ENCODE assay signal across 9 cellular contexts in genomic region chr7:139016931-139017511, GRCh38. TPM values are rescaled to one million over a fixed set of nuclear protein-coding genes. Genes with fewer than 3 reads are reported as not detected.
DNase-seq lines count a peak whose midpoint lies in the region; ATAC-seq and TF ChIP-seq lines count a peak whose summit lies in the region.
"Had no signal": no experiment of that assay in that cellular context is flagged by ENCODE, and none has a peak within 500 bp of the region (broad histone marks: within the 10 kb centered on the region; RNA-seq: fewer than 3 reads in every experiment).

No MANE protein-coding gene starts in this region.

- H3K36me3 Mint-ChIP-seq in nephron progenitor cell (ENCODE audit: low read depth), result no peaks in the 10 kb centered on the region

- no peak overlapping the region for H3K4me3 ChIP-seq in OCI-LY7 (ENCODE audit: low read depth, low read length, poor library complexity, severe bottlenecking)
- H3K4me3 ChIP-seq in esophagus muscularis mucosa, result no peak overlapping the region

- no peak overlapping the region for H3K4me3 Mint-ChIP-seq in nephron progenitor cell
- H3K4me3 Mint-ChIP-seq: dendritic cell treated with granulocyte-macrophage colony-stimulating factor and Interleukin-4, amounts not matched to agents 40 ng/mL and 50 ng/mL, for 4 days had no signal

- H3K9me2 ChIP-seq in OCI-LY7 (ENCODE audit: insufficient read depth, low read length), result no peaks in the 10 kb centered on the region

- intact Hi-C loops in OCI-LY7 (cut with micrococcal nuclease; ENCODE audit: unreplicated experiment), result loop anchor here (1.0 kb wide), 2 partner anchors 58 to 110 kb away; no protein-coding TSS in a partner anchor
- intact Hi-C loops in esophagus muscularis mucosa (cut with DNase I), result loop anchor here (5.0 kb wide), 1 partner anchor 60 kb away; no protein-coding TSS in a partner anchor

- H3K79me2 ChIP-seq in OCI-LY7 (ENCODE audit: insufficient read depth, low read depth, low read length), result no peaks in the 10 kb centered on the region

- H3K27ac ChIP-seq in OCI-LY7 (ENCODE audit: low read depth, low read length, poor library complexity, severe bottlenecking) (no peak overlapping the region), esophagus muscularis mucosa (replicated peaks in 1 of 4) (no peak overlapping the region)

- peak; percentile 41 for DNase-seq in DMS153 (lab: John Stamatoyannopoulos, UW)
- DNase-seq in HuH-7 (ENCODE audit: low spot score), result peak; percentile 81
- peak; percentile 73 for DNase-seq in OCI-LY7 (ENCODE audit: low spot score)
- peak; percentile 44 for DNase-seq in activated T-cell treated with anti-CD3 and anti-CD28 coated beads for 1 hour (ENCODE audit: low read depth)
- no peak for DNase-seq in esophagus muscularis mucosa (ENCODE audit: extremely low spot score)
- peak; percentile 44 for DNase-seq in nephron progenitor cell
- DNase-seq in superior temporal gyrus (ENCODE audit: extremely low spot score), result peak; percentile 85

- peaks cover 15% of the 10 kb centered on the region for H3K4me1 Mint-ChIP-seq in nephron progenitor cell

- TF ChIP-seq CTCF in OCI-LY7 (conservative IDR thresholded peaks at IDR 0.05; ENCODE audit: low read length) (peak; percentile 86), esophagus muscularis mucosa (IDR thresholded peaks at IDR 0.05) (peak; percentile 43 to 64 (median 57)), nephron progenitor cell (IDR thresholded peaks at IDR 0.05) (peak; percentile 53)

- BruUV-seq in OCI-LY7 (replicated peaks; lab: Mats Ljungman, UMichigan), result no TSS peak

- no peaks in the 10 kb centered on the region for H4K20me1 ChIP-seq in OCI-LY7 (ENCODE audit: insufficient read depth, low read length)

- H2AFZ ChIP-seq in OCI-LY7 (ENCODE audit: low read length), result no peak overlapping the region

- no peak for TF ChIP-seq EP300 in esophagus muscularis mucosa (IDR thresholded peaks at IDR 0.05)

- H3K27ac Mint-ChIP-seq in nephron progenitor cell, result no peak overlapping the region
- H3K27ac Mint-ChIP-seq: dendritic cell treated with granulocyte-macrophage colony-stimulating factor and Interleukin-4, amounts not matched to agents 40 ng/mL and 50 ng/mL, for 4 days had no signal

- peak; percentile 90 for ATAC-seq in GM21447 (IDR thresholded peaks at IDR 0.05; ENCODE audit: unreplicated experiment)

- 33% methylated on average over 7 of the region's 7 CpGs for WGBS in esophagus muscularis mucosa

- CTCF ChIA-PET in OCI-LY7 (lab: Charles Lee; ENCODE audit: unreplicated experiment), result no interaction called here

- H3K36me3 ChIP-seq in OCI-LY7 (ENCODE audit: insufficient read depth, low read length), result no peaks in the 10 kb centered on the region
- peaks cover 0 to 4% (median 0%) of the 10 kb centered on the region in 4 donors for H3K36me3 ChIP-seq in esophagus muscularis mucosa

- H3K27me3 ChIP-seq in esophagus muscularis mucosa, result no peaks in the 10 kb centered on the region

- H3K27me3 Mint-ChIP-seq in nephron progenitor cell (ENCODE audit: low read depth, poor library complexity), result peaks cover 3% of the 10 kb centered on the region

- H3K9me3 Mint-ChIP-seq in nephron progenitor cell, result no peaks in the 10 kb centered on the region
- H3K9me3 Mint-ChIP-seq: dendritic cell treated with granulocyte-macrophage colony-stimulating factor and Interleukin-4, amounts not matched to agents 40 ng/mL and 50 ng/mL, for 4 days had no signal

- no peak overlapping the region for H3K4me2 ChIP-seq in OCI-LY7 (ENCODE audit: low read length)

- H3K4me1 ChIP-seq in OCI-LY7 (ENCODE audit: insufficient read depth, low read length, poor library complexity, severe bottlenecking), result no peaks in the 10 kb centered on the region
- H3K4me1 ChIP-seq in esophagus muscularis mucosa, result no peaks in the 10 kb centered on the region

- H3K9me3 ChIP-seq in OCI-LY7 (ENCODE audit: low read length) (no peaks in the 10 kb centered on the region), esophagus muscularis mucosa (no peaks in the 10 kb centered on the region)

- TF ChIP-seq POLR2A in esophagus muscularis mucosa (IDR thresholded peaks at IDR 0.05; ENCODE audit: low read depth), result no peak

- POLR2A ChIA-PET in OCI-LY7 (lab: Charles Lee), result interaction anchor here (0.6 to 1.0 kb wide), 5 partner anchors 43 to 1074 kb away, joined by 3 to 6 read pairs (median 3); no protein-coding TSS in a partner anchor

RNA-seq across cellular contexts. Expression of gene ZC3HAV1L, which starts 18.8 kb away (rescaled TPM):
- total RNA-seq in OCI-LY7 (2014; rRNA removed; shearing (Covaris generic)), result not detected in 2 replicates
- total RNA-seq in OCI-LY7 (2022) (not detected in 2 replicates), esophagus muscularis mucosa (10 to 100 TPM in 2 of 4 donors, 1 to 10 TPM in 2; 7.0 to 15.4 (median 10.2) TPM)

RNA-seq across cellular contexts. Expression of gene KIAA1549, which starts 35.8 kb away (rescaled TPM):
- 0.03 TPM in 1 of 2 replicates, not detected in the other for total RNA-seq in OCI-LY7 (2014; rRNA removed; shearing (Covaris generic))
- total RNA-seq in OCI-LY7 (2022) (2.1 and 3.0 TPM in 2 replicates), esophagus muscularis mucosa (1 to 10 TPM; 2.3 to 3.2 (median 2.8) TPM)

Comparison
In these comparisons a context has a peak if more than half of its experiments do, and no peak if none do; other contexts are left out.
1. RNA of gene ZC3HAV1L, which starts 18.8 kb away (total RNA-seq): 7.0 to 15.4 TPM in esophagus muscularis mucosa; not detected in OCI-LY7; every median in the first group is over 4 times any median in the second.
2. Peak in every context shown above with its lines, with median percentiles within 50 percentile points of each other: CTCF ChIP-seq.